Comparison of ENCODE assay signal across 25 cellular contexts in genomic region chr1:181733486-181733885, GRCh38.
"Had no signal": no experiment of that assay in that cellular context is flagged by ENCODE, and none has a peak within 500 bp of the region (broad histone marks: within the 10 kb centered on the region; RNA-seq: fewer than 3 reads in every experiment).

No MANE protein-coding gene starts in this region.

- H3K36me3 ChIP-seq: colonic mucosa, esophagus muscularis mucosa, esophagus squamous epithelium, gastrocnemius medialis, gastroesophageal sphincter, heart left ventricle, heart right ventricle had no signal

- H3K9me3 Mint-ChIP-seq: dendritic cell treated with granulocyte-macrophage colony-stimulating factor and Interleukin-4, amounts not matched to agents 40 ng/mL and 50 ng/mL, for 4 days; effector memory CD8-positive, alpha-beta T cell; endodermal cell had no signal

- DNase-seq: colonic mucosa; cortex of kidney; dermis blood vessel endothelial cell; dorsolateral prefrontal cortex; effector CD4-positive, alpha-beta T cell; effector CD8-positive, alpha-beta T cell; effector memory CD4-positive, alpha-beta T cell; effector memory CD8-positive, alpha-beta T cell; endodermal cell; erythroblast; esophagus squamous epithelium; foreskin fibroblast; foreskin keratinocyte; foreskin melanocyte; gastrocnemius medialis; glutamatergic neuron; head of caudate nucleus; heart left ventricle; heart right ventricle had no signal

- ATAC-seq: effector memory CD8-positive, alpha-beta T cell; esophagus mucosa; foreskin keratinocyte; gastrocnemius medialis; gastroesophageal sphincter; heart left ventricle; heart right ventricle had no signal

- H3K9me3 ChIP-seq: colonic mucosa, esophagus muscularis mucosa, esophagus squamous epithelium, gastrocnemius medialis, gastroesophageal sphincter, heart left ventricle, heart right ventricle had no signal

- H3K27ac Mint-ChIP-seq: dendritic cell treated with granulocyte-macrophage colony-stimulating factor and Interleukin-4, amounts not matched to agents 40 ng/mL and 50 ng/mL, for 4 days; effector memory CD8-positive, alpha-beta T cell; endodermal cell had no signal

- H3K4me3 ChIP-seq: colonic mucosa, coronary artery, dorsolateral prefrontal cortex, esophagus muscularis mucosa, esophagus squamous epithelium, gastrocnemius medialis, gastroesophageal sphincter, heart left ventricle, heart right ventricle had no signal

- H3K4me3 Mint-ChIP-seq: dendritic cell treated with granulocyte-macrophage colony-stimulating factor and Interleukin-4, amounts not matched to agents 40 ng/mL and 50 ng/mL, for 4 days; effector memory CD8-positive, alpha-beta T cell; endodermal cell had no signal

- H3K27ac ChIP-seq: colonic mucosa, coronary artery, dorsolateral prefrontal cortex, epithelial cell of prostate, esophagus muscularis mucosa, esophagus squamous epithelium, foreskin keratinocyte, gastrocnemius medialis, gastroesophageal sphincter, heart left ventricle, heart right ventricle had no signal

- H3K4me1 ChIP-seq: colonic mucosa, esophagus muscularis mucosa, esophagus squamous epithelium, foreskin keratinocyte, gastrocnemius medialis, gastroesophageal sphincter, heart left ventricle, heart right ventricle had no signal

- H3K4me1 Mint-ChIP-seq: endodermal cell had no signal

- H3K27me3 ChIP-seq: colonic mucosa, dorsolateral prefrontal cortex, esophagus squamous epithelium, foreskin keratinocyte, gastrocnemius medialis, gastroesophageal sphincter had no signal

- H3K27me3 Mint-ChIP-seq: dendritic cell treated with granulocyte-macrophage colony-stimulating factor and Interleukin-4, amounts not matched to agents 40 ng/mL and 50 ng/mL, for 4 days had no signal
